In genomic region chr3:26712211-26713026, GRCh38 we compare ENCODE assay signal across 8 cellular contexts.
A peak's percentile ranks its signal among the peaks of the same experiment; 100 is the strongest.
DNase-seq lines count a peak whose midpoint lies in the region; ATAC-seq, FAIRE-seq and TF ChIP-seq lines count a peak whose summit lies in the region.

No MANE protein-coding gene starts in this region.

- no peak for FAIRE-seq in urothelium cell line (lab: Jason Lieb, UNC)

- H3K4me3 ChIP-seq in ascending aorta = no peak overlapping the region

- H3K36me3 ChIP-seq in ascending aorta = no peaks in the 10 kb centered on the region

- no peaks in the 10 kb centered on the region for H3K9me3 ChIP-seq in ascending aorta

- TF ChIP-seq CTCF in GM12874 (IDR thresholded peaks at IDR 0.05; ENCODE audit: insufficient read depth, low read depth, low read length) (peak; percentile 48), ascending aorta (IDR thresholded peaks at IDR 0.05) (peak; percentile 12 to 62 (median 62))

- peak; percentile 90 for ATAC-seq in HG02623 (IDR thresholded peaks at IDR 0.05; ENCODE audit: unreplicated experiment)

- intact Hi-C loops in ascending aorta (cut with DNase I) = loop anchor here (5.0 kb wide), 2 partner anchors 870 to 1065 kb away; no protein-coding TSS in a partner anchor

- no peaks in the 10 kb centered on the region for H3K27me3 ChIP-seq in ascending aorta

- H3K4me1 ChIP-seq in ascending aorta = no peaks in the 10 kb centered on the region

- peak; percentile 11 for DNase-seq in 8988T
- DNase-seq in NCI-H1048 (lab: John Stamatoyannopoulos, UW) = peak; percentile 41
- no peak for DNase-seq in ascending aorta (ENCODE audit: low spot score in 2 of 2)
- DNase-seq in iPS-NIHi7 (ENCODE audit: extremely low spot score) = peak; percentile 72
- DNase-seq in urothelium cell line (ENCODE audit: low spot score) = peak; percentile 42
- DNase-seq in activated effector memory CD4-positive, alpha-beta T cell treated with anti-CD3 and anti-CD28 coated beads, Interleukin-2, amount 50 U/mL, for 16 hours = no peak

- no peak overlapping the region for H3K27ac ChIP-seq in ascending aorta

Comparison
In these comparisons a context has a peak if more than half of its experiments do, and no peak if none do; other contexts are left out.
1. DNase-seq: peak in 8988T (single experiment), NCI-H1048 (single experiment), iPS-NIHi7 (single experiment) and urothelium cell line (single experiment); none in ascending aorta (0 of 2) and activated effector memory CD4-positive, alpha-beta T cell treated with anti-CD3 and anti-CD28 coated beads, Interleukin-2, amount 50 U/mL, for 16 hours (single experiment).